8 cellular contexts compared by ENCODE assay signal in genomic region chr7:70693690-70694356, GRCh38.
DNase-seq lines count a peak whose midpoint lies in the region; ATAC-seq and TF ChIP-seq lines count a peak whose summit lies in the region.

No MANE protein-coding gene starts in this region.

- ATAC-seq in HG03039 (IDR thresholded peaks at IDR 0.05; ENCODE audit: unreplicated experiment) = peak; percentile 63
- peak; percentile 62 to 80 for ATAC-seq in naive thymus-derived CD8-positive, alpha-beta T cell

- H3K4me1 ChIP-seq in esophagus squamous epithelium = peaks cover 7 to 42% (median 16%) of the 10 kb centered on the region in 3 donors
- H3K4me1 ChIP-seq in testis = no peaks in the 10 kb centered on the region

- H3K4me3 ChIP-seq in esophagus squamous epithelium (peak overlapping the region; percentile 72 to 87 (median 82)), testis (peak overlapping the region; percentile 71 to 75)

- H3K9me3 Mint-ChIP-seq in naive thymus-derived CD8-positive, alpha-beta T cell = no peaks in the 10 kb centered on the region

- TF ChIP-seq POLR2A in esophagus squamous epithelium (IDR thresholded peaks at IDR 0.05) = peak in 3 of 4 donors; percentile 54 to 74 (median 64)
- no peak for TF ChIP-seq POLR2A in testis (IDR thresholded peaks at IDR 0.05)

- DNase-seq in NCI-H187 (lab: John Stamatoyannopoulos, UW) = peak; percentile 54 to 64
- DNase-seq in NCI-H187 treated with DMSO at 0.1 percent for 48 hours (lab: John Stamatoyannopoulos, UW) = no peak
- peak; percentile 51 for DNase-seq in NCI-H460 (ENCODE audit: extremely low read depth, low read depth)
- peak; percentile 30 for DNase-seq in activated T-cell treated with anti-CD3 and anti-CD28 coated beads for 24 hours (ENCODE audit: low read depth)
- no peak for DNase-seq in esophagus squamous epithelium (lab: John Stamatoyannopoulos, UW)
- DNase-seq in naive thymus-derived CD8-positive, alpha-beta T cell = peak in 9 of 10 donors; percentile 21 to 66 (median 31)
- DNase-seq in testis = peak; percentile 69

- TF ChIP-seq CTCF in esophagus squamous epithelium (IDR thresholded peaks at IDR 0.05) = peak in 4 of 6 experiments; percentile 21 to 51 (median 42)
- peak in 2 of 3 experiments; percentile 16 to 20 for TF ChIP-seq CTCF in testis (IDR thresholded peaks at IDR 0.05)

- H3K27ac ChIP-seq in esophagus squamous epithelium (peak overlapping the region; percentile 89 to 94 (median 91)), testis (peak overlapping the region in 1 of 2 donors; percentile 73)

- intact Hi-C loops in esophagus squamous epithelium (cut with DNase I) = loop anchor here (10.0 kb wide), 2 partner anchors 79 to 509 kb away; no protein-coding TSS in a partner anchor
- intact Hi-C loops in testis (cut with DNase I; ENCODE audit: low total_unique reads) = no loop called here

- H3K36me3 ChIP-seq in esophagus squamous epithelium = peaks cover 0 to 2% (median 0%) of the 10 kb centered on the region in 3 donors
- H3K36me3 ChIP-seq in testis (ENCODE audit: low read depth, missing control alignments) = no peaks in the 10 kb centered on the region

- peak overlapping the region; percentile 58 to 87 (median 81) for H3K4me3 Mint-ChIP-seq in naive thymus-derived CD8-positive, alpha-beta T cell

- H3K27ac Mint-ChIP-seq in naive thymus-derived CD8-positive, alpha-beta T cell = peak overlapping the region in 5 of 10 donors; percentile 18 to 89 (median 61)

- H3K4me1 Mint-ChIP-seq in naive thymus-derived CD8-positive, alpha-beta T cell = peaks cover 0 to 29% (median 14%) of the 10 kb centered on the region in 4 donors

- POLR2A ChIA-PET in naive thymus-derived CD8-positive, alpha-beta T cell (lab: Charles Lee) = no interaction called here

- 0% methylated on average over 10 of the region's 91 CpGs; no CpG with 5 or more reads in 1 of the 2 donors for WGBS in esophagus squamous epithelium, 2 donors
- WGBS in testis, 2 donors = 0 to 1% methylated on average over 2 to 49 of the region's 91 CpGs

- H3K27me3 ChIP-seq in esophagus squamous epithelium = peaks cover 0 to 18% (median 2%) of the 10 kb centered on the region in 4 donors
- H3K27me3 ChIP-seq in testis = no peaks in the 10 kb centered on the region

- peaks cover 17 to 42% (median 26%) of the 10 kb centered on the region in 5 donors for H3K27me3 Mint-ChIP-seq in naive thymus-derived CD8-positive, alpha-beta T cell

- no peaks in the 10 kb centered on the region for H3K9me3 ChIP-seq in esophagus squamous epithelium
- H3K9me3 ChIP-seq in testis = no peaks in the 10 kb centered on the region

- H3K36me3 Mint-ChIP-seq in naive thymus-derived CD8-positive, alpha-beta T cell = peaks cover 0 to 2% (median 0%) of the 10 kb centered on the region in 3 donors

Comparison
In these comparisons a context has a peak if more than half of its experiments do, and no peak if none do; other contexts are left out.
1. DNase-seq: peak in NCI-H187 (2 of 2), NCI-H460 (single experiment), activated T-cell treated with anti-CD3 and anti-CD28 coated beads for 24 hours (single experiment), naive thymus-derived CD8-positive, alpha-beta T cell (9 of 10) and testis (single experiment); none in NCI-H187 treated with DMSO at 0.1 percent for 48 hours (single experiment) and esophagus squamous epithelium (single experiment).